In the genomic region with DNA sequence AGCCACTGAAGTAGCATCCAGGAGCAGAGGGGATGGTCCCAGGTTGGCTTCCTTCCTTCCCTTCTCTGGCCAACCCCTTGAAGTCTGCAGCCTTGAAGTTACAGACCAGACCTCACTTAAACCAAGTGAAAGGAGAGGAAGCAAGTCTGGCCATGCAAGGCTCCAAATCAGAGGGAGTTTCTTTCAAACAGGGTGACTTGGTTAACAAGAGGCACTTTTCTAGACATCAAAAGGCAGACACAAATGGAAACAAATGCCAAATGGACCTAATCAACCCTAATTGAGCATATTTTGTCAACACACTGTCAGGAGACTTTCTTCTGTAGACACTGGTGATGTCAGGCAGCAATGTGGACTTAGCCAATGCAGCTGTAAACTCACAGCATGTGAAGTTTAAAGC, we compare ENCODE assay signal across 19 cellular contexts.
"Had no signal": no experiment of that assay in that cellular context is flagged by ENCODE, and none has a peak within 500 bp of the region (broad histone marks: within the 10 kb centered on the region; RNA-seq: fewer than 3 reads in every experiment).

No MANE protein-coding gene starts in this region.

- H3K9me3 ChIP-seq: prostate gland, tibial artery, vagina had no signal

- H3K27me3 ChIP-seq: cardiac muscle cell, tibial artery, vagina had no signal

- DNase-seq: activated CD4-positive, alpha-beta memory T cell treated with anti-CD3 and anti-CD28 coated beads for 36 hours; activated CD8-positive, alpha-beta memory T cell treated with anti-CD3 and anti-CD28 coated beads, Interleukin-2, amount 10 ng/mL, durations not matched to agents 7 days and 5 days; activated naive CD4-positive, alpha-beta T cell treated with anti-CD3 and anti-CD28 coated beads, Interleukin-2, amount 10 ng/mL, durations not matched to agents 7 days and 5 days; activated T-cell treated with anti-CD3 and anti-CD28 coated beads, Interleukin-2, amount 50 U/mL, for 1 hour; dorsolateral prefrontal cortex; erythroblast; left colon; naive thymus-derived CD8-positive, alpha-beta T cell; nucleus accumbens; right cardiac atrium; stimulated activated CD4-positive, alpha-beta T cell treated with anti-CD3 and anti-CD28 coated beads, Interleukin-4, amount 100 ng/mL, for 24 hours; stimulated activated naive CD4-positive, alpha-beta T cell; tibial artery had no signal

- H3K4me3 ChIP-seq: cardiac muscle cell, dorsolateral prefrontal cortex, lung, prostate gland, skin epidermis, tibial artery, vagina had no signal

- ATAC-seq: activated CD8-positive, alpha-beta memory T cell treated with anti-CD3 and anti-CD28 coated beads, Interleukin-2, amount 10 ng/mL, durations not matched to agents 7 days and 5 days; naive thymus-derived CD8-positive, alpha-beta T cell had no signal

- H3K36me3 ChIP-seq: cardiac muscle cell, prostate gland, tibial artery, vagina had no signal

- H3K4me1 ChIP-seq: prostate gland, vagina had no signal

- H3K27ac ChIP-seq: cardiac muscle cell, dorsolateral prefrontal cortex, prostate gland, skin epidermis, tibial artery, vagina, VCaP had no signal
